ENCODE assay signal across 9 cellular contexts in the genomic region with DNA sequence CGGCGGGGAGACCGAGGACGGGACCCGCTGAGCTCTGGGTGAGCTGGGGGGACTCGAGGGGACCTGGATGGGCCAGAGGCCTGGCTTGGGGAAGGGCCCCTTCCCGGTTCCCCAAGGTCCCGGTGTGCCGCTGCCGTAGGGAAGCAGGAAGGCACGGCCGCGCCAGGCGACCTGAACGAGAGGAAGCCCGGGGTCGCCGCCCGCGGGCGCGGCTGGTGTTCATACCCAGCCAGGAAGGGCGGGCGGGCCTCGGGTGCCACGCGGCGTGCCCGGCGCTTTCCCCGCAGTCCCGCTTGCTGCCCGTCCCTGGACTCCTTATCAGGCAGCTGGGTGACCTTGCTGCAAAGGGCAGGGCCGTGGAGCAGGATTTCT. TPM values are rescaled to one million over a fixed set of nuclear protein-coding genes. Genes with fewer than 3 reads are reported as not detected.
A peak's percentile ranks its signal among the peaks of the same experiment; 100 is the strongest.
DNase-seq lines count a peak whose midpoint lies in the region; ATAC-seq, FAIRE-seq and TF ChIP-seq lines count a peak whose summit lies in the region.
"Had no signal": no experiment of that assay in that cellular context is flagged by ENCODE, and none has a peak within 500 bp of the region (broad histone marks: within the 10 kb centered on the region; RNA-seq: fewer than 3 reads in every experiment).

No MANE protein-coding gene starts in this region.

- no peak for TF ChIP-seq RAD21 in H1 (IDR thresholded peaks at IDR 0.05 in 1 of 2, conservative IDR thresholded peaks at IDR 0.05 in 1 of 2; ENCODE audit: low read depth in 2 of 2, low read length in 2 of 2)

- H3K4me2 ChIP-seq in H1 (ENCODE audit: insufficient read depth in 1 of 2, low read depth in 2 of 2, low read length in 2 of 2), result peak overlapping the region; percentile 70 to 71

- no peak for DNase-seq in T-helper 2 cell treated with Interferon-gamma antibody and Interleukin-4, amounts not matched to agents 5 μg/mL and 100 μg/mL, for 36 hours (ENCODE audit: low spot score)
- DNase-seq in H1 (ENCODE audit: low read depth in 1 of 2, low spot score in 2 of 2), result peak in 1 of 2 experiments; percentile 78
- DNase-seq in NCI-H1105 treated with DMSO at 0.1 percent for 48 hours (lab: John Stamatoyannopoulos, UW), result no peak
- DNase-seq in G401 (ENCODE audit: low spot score), result no peak
- no peak for DNase-seq in hepatic stellate cell (ENCODE audit: low spot score)

- TF ChIP-seq EP300 in H1 (IDR thresholded peaks at IDR 0.05; ENCODE audit: borderline replicate concordance in 1 of 2, low read depth in 2 of 2, low read length in 2 of 2), result no peak

- H3K14ac ChIP-seq in H1 (ENCODE audit: insufficient read length), result no peak overlapping the region

- H3K79me2 ChIP-seq in H1 (ENCODE audit: control insufficient read depth in 1 of 2, insufficient read depth in 2 of 2, low read length in 2 of 2), result no peaks in the 10 kb centered on the region

- H4K5ac ChIP-seq in H1 (ENCODE audit: insufficient read length, low read depth, low read length), result peak overlapping the region; percentile 66

- H3K27ac Mint-ChIP-seq in T-helper 2 cell treated with Interferon-gamma antibody and Interleukin-4, amounts not matched to agents 5 μg/mL and 100 μg/mL, for 36 hours, result no peak overlapping the region
- H3K27ac Mint-ChIP-seq: T-helper 1 cell treated with Interleukin-12 subunit alpha and Interleukin-12 subunit beta and Interleukin-4 antibody, amounts not matched to agents 30 μg/mL and 1 μg/mL, for 36 hours had no signal

- H3K36me3 ChIP-seq in H1 (ENCODE audit: control insufficient read depth in 2 of 4, insufficient read depth in 4 of 4, low read length in 3 of 4), result no peaks in the 10 kb centered on the region
- H3K36me3 ChIP-seq in neutrophil, result no peaks in the 10 kb centered on the region

- H3K9me3 ChIP-seq in H1 (ENCODE audit: insufficient read depth in 2 of 2, low read depth in 1 of 2, low read length in 1 of 2) (no peaks in the 10 kb centered on the region), neutrophil (no peaks in the 10 kb centered on the region)

- H3K27ac ChIP-seq in H1 (ENCODE audit: low read depth, low read length), result no peak overlapping the region
- peak overlapping the region; percentile 46 for H3K27ac ChIP-seq in neutrophil

- TF ChIP-seq CTCF in H1 (IDR thresholded peaks at IDR 0.05; ENCODE audit: control extremely low read depth in 1 of 3, insufficient read depth in 1 of 3, low read depth in 1 of 3, low read length in 3 of 3) (no peak), neutrophil (IDR thresholded peaks at IDR 0.05) (no peak)

- peaks cover 2% of the 10 kb centered on the region for H3K4me1 Mint-ChIP-seq in T-helper 2 cell treated with Interferon-gamma antibody and Interleukin-4, amounts not matched to agents 5 μg/mL and 100 μg/mL, for 36 hours (ENCODE audit: low read depth)

- no peaks in the 10 kb centered on the region for H3K79me1 ChIP-seq in H1 (ENCODE audit: low read depth, low read length)

- ATAC-seq in GM19467 (IDR thresholded peaks at IDR 0.05; ENCODE audit: unreplicated experiment), result peak; percentile 16
- no peak for ATAC-seq in GM18517 (IDR thresholded peaks at IDR 0.05; ENCODE audit: unreplicated experiment)

- H2BK20ac ChIP-seq in H1 (ENCODE audit: low read length), result no peak overlapping the region

- peaks cover 14% of the 10 kb centered on the region for H3K27me3 Mint-ChIP-seq in T-helper 2 cell treated with Interferon-gamma antibody and Interleukin-4, amounts not matched to agents 5 μg/mL and 100 μg/mL, for 36 hours (ENCODE audit: low read depth)

- peak overlapping the region; percentile 38 for H3K4me3 Mint-ChIP-seq in T-helper 2 cell treated with Interferon-gamma antibody and Interleukin-4, amounts not matched to agents 5 μg/mL and 100 μg/mL, for 36 hours

- H3K9me3 Mint-ChIP-seq in T-helper 2 cell treated with Interferon-gamma antibody and Interleukin-4, amounts not matched to agents 5 μg/mL and 100 μg/mL, for 36 hours, result no peaks in the 10 kb centered on the region
- H3K9me3 Mint-ChIP-seq: T-helper 1 cell treated with Interleukin-12 subunit alpha and Interleukin-12 subunit beta and Interleukin-4 antibody, amounts not matched to agents 30 μg/mL and 1 μg/mL, for 36 hours had no signal

- H4K20me1 ChIP-seq in H1 (replicated peaks in 1 of 2; ENCODE audit: control insufficient read depth in 1 of 2, insufficient read depth in 2 of 2, low read length in 2 of 2), result no peaks in the 10 kb centered on the region

- H3K9ac ChIP-seq in H1 (replicated peaks in 1 of 4; ENCODE audit: extremely low read depth in 1 of 4, low read depth in 3 of 4, low read length in 3 of 4), result peak overlapping the region; percentile 38 to 53 (median 44)

- H3K27me3 ChIP-seq in H1 (replicated peaks in 1 of 4; ENCODE audit: control insufficient read depth in 3 of 4, extremely low read depth in 1 of 4, insufficient read depth in 3 of 4, low read length in 3 of 4) (peaks cover 0 to 7% (median 6%) of the 10 kb centered on the region in 4 experiments; a peak in 5 of 7 replicates), neutrophil (peaks cover 28% of the 10 kb centered on the region)

- no peak overlapping the region for H3K4ac ChIP-seq in H1 (replicated peaks; ENCODE audit: insufficient read length, low read depth, low read length)

- no peak overlapping the region for H2BK12ac ChIP-seq in H1 (ENCODE audit: low read depth, low read length)

- H3K4me1 ChIP-seq in H1 (replicated peaks in 1 of 4; ENCODE audit: control insufficient read depth in 3 of 4, insufficient read depth in 4 of 4, low read length in 3 of 4), result peaks cover 0 to 4% (median under 1%) of the 10 kb centered on the region in 4 experiments; a peak in 4 of 7 replicates
- peaks cover 17 to 18% of the 10 kb centered on the region in 2 experiments for H3K4me1 ChIP-seq in neutrophil (ENCODE audit: control insufficient read depth in 1 of 2, insufficient read depth in 1 of 2, low read depth in 1 of 2, low read length in 1 of 2)

- TF ChIP-seq POLR2A in H1 (IDR thresholded peaks at IDR 0.05; ENCODE audit: control extremely low read depth in 1 of 2, low read depth in 2 of 2, low read length in 2 of 2), result no peak

- peaks cover 4% of the 10 kb centered on the region; the same call in 1 of the 2 replicates for H3K23me2 ChIP-seq in H1 (ENCODE audit: low read depth, low read length)

- H2AFZ ChIP-seq in H1 (ENCODE audit: low read length), result peak overlapping the region; percentile 96

- FAIRE-seq in H1 (lab: Jason Lieb, UNC), result no peak

- H2BK15ac ChIP-seq in H1 (ENCODE audit: low read length), result no peak overlapping the region

- no peak overlapping the region for H3K56ac ChIP-seq in H1 (replicated peaks; ENCODE audit: insufficient read length, low read depth, low read length)

- H3K18ac ChIP-seq in H1 (ENCODE audit: extremely low read depth, low read length), result peak overlapping the region; percentile 71; the same call in 1 of the 2 replicates

- POLR2A ChIA-PET in H1 (lab: Charles Lee; ENCODE audit: partially characterized antibody), result interaction anchor here (0.8 to 3.3 kb wide), 4 partner anchors 9 to 202 kb away, joined by 3 to 27 read pairs (median 7); partner anchors contain the start of gene ZNF777

- no peak overlapping the region for H2AK5ac ChIP-seq in H1 (ENCODE audit: low read depth, low read length)

- H4K91ac ChIP-seq in H1 (replicated peaks; ENCODE audit: insufficient read length, low read length), result no peak overlapping the region

- no peaks in the 10 kb centered on the region for H3K36me3 Mint-ChIP-seq in T-helper 2 cell treated with Interferon-gamma antibody and Interleukin-4, amounts not matched to agents 5 μg/mL and 100 μg/mL, for 36 hours (ENCODE audit: low read depth)

- CTCF ChIA-PET in H1 (lab: Charles Lee; ENCODE audit: partially characterized antibody), result interaction anchor here (0.6 to 3.3 kb wide), 25 partner anchors 9 to 227 kb away, joined by 3 to 16 read pairs (median 3); partner anchors contain the start of gene ZNF777

- no peak overlapping the region for H3K23ac ChIP-seq in H1 (ENCODE audit: insufficient read length)

- H2BK120ac ChIP-seq in H1 (replicated peaks; ENCODE audit: low read depth, low read length), result no peak overlapping the region

- peak overlapping the region; percentile 54 to 73 (median 61) for H3K4me3 ChIP-seq in H1 (ENCODE audit: extremely low read depth in 1 of 4, insufficient read depth in 2 of 4, low read depth in 3 of 4, low read length in 4 of 4)
- peak overlapping the region; percentile 58 to 73 for H3K4me3 ChIP-seq in neutrophil (ENCODE audit: low read depth in 1 of 2, low read length in 1 of 2)

- 9% methylated on average over 22 of the region's 34 CpGs; no CpG with 5 or more reads in 1 of the 2 experiments for WGBS in H1 (ENCODE audit: extremely low coverage in 1 of 2, insufficient coverage in 1 of 2, insufficient read length in 1 of 2, insufficient replicate concordance in 2 of 2, low coverage in 1 of 2, low lambda C conversion rate in 2 of 2, missing lambda C conversion rate in 1 of 2), 2 experiments

- in situ Hi-C loops in G401 (cut with HindIII; ENCODE audit: low sequenced_read_pairs), result no loop called here

- H4K8ac ChIP-seq in H1 (ENCODE audit: extremely low read depth, insufficient read depth, low read length), result peak overlapping the region; percentile 73

- H2BK5ac ChIP-seq in H1 (ENCODE audit: low read depth, low read length), result no peak overlapping the region

TF ChIP-seq in H1, 55 proteins besides CTCF, POLR2A, EP300 and RAD21 (continues in another document):
- TF ChIP-seq, protein P1, sequence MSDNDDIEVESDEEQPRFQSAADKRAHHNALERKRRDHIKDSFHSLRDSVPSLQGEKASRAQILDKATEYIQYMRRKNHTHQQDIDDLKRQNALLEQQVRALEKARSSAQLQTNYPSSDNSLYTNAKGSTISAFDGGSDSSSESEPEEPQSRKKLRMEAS (IDR thresholded peaks at IDR 0.05), result 0 out of 2 replicates have a peak, but pooled peaks have one; percentile 22
- TF ChIP-seq CBX8 (IDR thresholded peaks at IDR 0.05; ENCODE audit: borderline replicate concordance, low read depth, low read length) (no peak), SUZ12 (IDR thresholded peaks at IDR 0.05; ENCODE audit: low read length) (no peak), RFX5 (IDR thresholded peaks at IDR 0.05; ENCODE audit: borderline replicate concordance, low read depth, low read length) (no peak), EZH2 (IDR thresholded peaks at IDR 0.05; ENCODE audit: low read depth, low read length, severe bottlenecking) (no peak)

RNA-seq across cellular contexts. Expression of gene ZNF777, which starts 38.0 kb away (rescaled TPM):
- 10.1 and 11.2 TPM in 2 replicates for total RNA-seq in H1 (2021; fragmentation: NEBNext Ultra II Directional; extraction: Animal tissue kit (Norgen Biotek cat#: 25700))
- 8.0 and 9.4 TPM in 2 replicates for polyA plus RNA-seq in H1 (2011; rRNA removed)
- 7.3 TPM for polyA plus RNA-seq in H1 (2011; cell fraction: cytosol; rRNA removed)
- polyA plus RNA-seq in H1 (2011; cell fraction: nucleus; rRNA removed), result 6.9 TPM
- 5.7 to 11.4 TPM (median 9.2 TPM) in 4 replicates for polyA plus RNA-seq in H1 (2012, experiment 1 of 2)
- polyA plus RNA-seq in H1 (2012, experiment 2 of 2), result 6.2 TPM
- 6.5 TPM for polyA plus RNA-seq in H1 (2013, experiment 1 of 2)
- 6.1 TPM for polyA plus RNA-seq in H1 (2013, experiment 2 of 2)
- 4.1 and 4.3 TPM in 2 replicates for polyA minus RNA-seq in H1 (2011; rRNA and poly(A)+ RNA removed)
- polyA minus RNA-seq in H1 (2011; cell fraction: cytosol; rRNA and poly(A)+ RNA removed), result 9.1 TPM
- 4.5 TPM for polyA minus RNA-seq in H1 (2011; cell fraction: nucleus; rRNA and poly(A)+ RNA removed)
- 21.1 and 28.6 TPM in 2 replicates for total RNA-seq in G401 (2014; rRNA removed; shearing (Covaris generic))
